ENCODE assay signal across 1 cellular context in the genomic region with DNA sequence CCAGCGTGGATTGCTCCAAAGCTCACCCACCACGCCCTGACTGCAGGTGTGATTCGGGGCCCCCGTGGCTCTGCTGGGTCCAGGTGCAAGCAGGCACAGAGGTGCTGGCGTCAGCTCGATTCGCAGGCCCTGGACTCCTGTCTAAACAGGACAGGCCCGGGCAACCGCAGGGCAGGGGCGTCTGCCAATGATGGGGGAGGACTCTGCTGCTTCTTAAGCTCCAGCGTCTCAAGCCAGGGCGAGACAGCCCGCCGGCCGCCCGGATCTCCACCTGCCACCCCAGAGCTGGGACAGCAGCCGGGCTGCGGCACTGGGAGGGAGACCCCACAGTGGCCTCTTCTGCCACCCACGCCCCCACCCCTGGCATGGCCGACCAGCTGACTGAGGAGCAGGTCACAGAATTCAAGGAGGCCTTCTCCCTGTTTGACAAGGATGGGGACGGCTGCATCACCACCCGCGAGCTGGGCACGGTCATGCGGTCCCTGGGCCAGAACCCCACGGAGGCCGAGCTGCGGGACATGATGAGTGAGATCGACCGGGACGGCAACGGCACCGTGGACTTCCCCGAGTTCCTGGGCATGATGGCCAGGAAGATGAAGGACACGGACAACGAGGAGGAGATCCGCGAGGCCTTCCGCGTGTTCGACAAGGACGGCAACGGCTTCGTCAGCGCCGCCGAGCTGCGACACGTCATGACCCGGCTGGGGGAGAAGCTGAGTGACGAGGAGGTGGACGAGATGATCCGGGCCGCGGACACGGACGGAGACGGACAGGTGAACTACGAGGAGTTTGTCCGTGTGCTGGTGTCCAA.
TF ChIP-seq lines count a peak whose summit lies in the region.

A gene (plus strand): TSS at position 241 of the 811 bp plus-strand sequence. CDS start 125 bp downstream, at position 366.

TF ChIP-seq in HepG2, 621 proteins besides CTCF, POLR2A, EP300 and RAD21:
- TF ChIP-seq, protein P1, sequence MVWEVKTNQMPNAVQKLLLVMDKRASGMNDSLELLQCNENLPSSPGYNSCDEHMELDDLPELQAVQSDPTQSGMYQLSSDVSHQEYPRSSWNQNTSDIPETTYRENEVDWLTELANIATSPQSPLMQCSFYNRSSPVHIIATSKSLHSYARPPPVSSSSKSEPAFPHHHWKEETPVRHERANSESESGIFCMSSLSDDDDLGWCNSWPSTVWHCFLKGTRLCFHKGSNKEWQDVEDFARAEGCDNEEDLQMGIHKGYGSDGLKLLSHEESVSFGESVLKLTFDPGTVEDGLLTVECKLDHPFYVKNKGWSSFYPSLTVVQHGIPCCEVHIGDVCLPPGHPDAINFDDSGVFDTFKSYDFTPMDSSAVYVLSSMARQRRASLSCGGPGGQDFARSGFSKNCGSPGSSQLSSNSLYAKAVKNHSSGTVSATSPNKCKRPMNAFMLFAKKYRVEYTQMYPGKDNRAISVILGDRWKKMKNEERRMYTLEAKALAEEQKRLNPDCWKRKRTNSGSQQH (CRISPR knock-in tag; IDR thresholded peaks at IDR 0.05; ENCODE audit: low read depth) = no peak
- TF ChIP-seq ZBTB38 (CRISPR knock-in tag; IDR thresholded peaks at IDR 0.05) (peak; percentile 29; the same call in 1 of the 2 replicates), ZNF883 (CRISPR knock-in tag; IDR thresholded peaks at IDR 0.05; ENCODE audit: not compliant biosample characterization) (no peak)
